ENCODE assay signal across 1 cellular context in the genomic region with DNA sequence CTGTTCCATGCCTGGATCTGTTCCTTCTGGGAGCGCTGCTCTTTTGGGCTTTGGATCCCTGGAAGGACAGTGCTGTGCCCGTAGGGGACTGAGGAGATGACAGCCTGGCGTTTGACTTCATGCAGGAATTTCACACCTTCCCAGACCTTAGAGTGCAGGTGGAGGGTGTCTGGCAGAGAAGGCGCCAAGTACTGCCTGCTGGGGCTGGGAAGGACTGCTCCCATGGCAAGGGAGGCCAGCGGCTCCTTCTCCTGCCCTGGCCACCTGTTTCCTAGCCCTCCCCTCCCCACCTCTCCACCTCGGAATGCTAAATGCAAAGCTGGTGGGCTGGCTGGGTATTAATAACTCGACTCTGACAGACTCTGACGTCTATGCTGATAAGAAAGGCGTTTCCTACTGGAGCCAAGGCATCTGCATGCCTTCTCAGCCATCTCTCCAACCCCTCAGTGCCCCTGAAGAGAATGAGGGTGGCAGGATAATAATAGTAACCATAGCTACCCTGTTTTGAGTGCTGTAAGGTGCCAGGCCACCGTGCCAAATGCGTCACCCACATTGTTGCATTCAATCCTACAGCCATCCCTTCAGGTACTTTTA.
TF ChIP-seq lines count a peak whose summit lies in the region.

No MANE protein-coding gene starts in this region.

TF ChIP-seq in endothelial cell of umbilical vein, 7 proteins besides CTCF, POLR2A, EP300 and RAD21:
- TF ChIP-seq FOS (IDR thresholded peaks at IDR 0.05; ENCODE audit: borderline replicate concordance, insufficient read depth, low read length) (no peak), JUN (IDR thresholded peaks at IDR 0.05; ENCODE audit: borderline replicate concordance, insufficient read depth, insufficient read length, low read depth) (no peak), MYC (IDR thresholded peaks at IDR 0.05; ENCODE audit: low read depth, low read length) (no peak), EZH2 (IDR thresholded peaks at IDR 0.05; ENCODE audit: borderline replicate concordance, low read depth, low read length, severe bottlenecking) (no peak), POLR2AphosphoS5 (IDR thresholded peaks at IDR 0.05; ENCODE audit: insufficient read depth, low read depth, low read length) (no peak), GATA2 (IDR thresholded peaks at IDR 0.05; ENCODE audit: insufficient read depth, insufficient read length, low read depth, low read length) (no peak)
- TF ChIP-seq, protein P1, sequence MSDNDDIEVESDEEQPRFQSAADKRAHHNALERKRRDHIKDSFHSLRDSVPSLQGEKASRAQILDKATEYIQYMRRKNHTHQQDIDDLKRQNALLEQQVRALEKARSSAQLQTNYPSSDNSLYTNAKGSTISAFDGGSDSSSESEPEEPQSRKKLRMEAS (IDR thresholded peaks at IDR 0.05; ENCODE audit: insufficient read depth, insufficient read length) = no peak
